ENCODE assay signal across 1 cellular context in the genomic region with DNA sequence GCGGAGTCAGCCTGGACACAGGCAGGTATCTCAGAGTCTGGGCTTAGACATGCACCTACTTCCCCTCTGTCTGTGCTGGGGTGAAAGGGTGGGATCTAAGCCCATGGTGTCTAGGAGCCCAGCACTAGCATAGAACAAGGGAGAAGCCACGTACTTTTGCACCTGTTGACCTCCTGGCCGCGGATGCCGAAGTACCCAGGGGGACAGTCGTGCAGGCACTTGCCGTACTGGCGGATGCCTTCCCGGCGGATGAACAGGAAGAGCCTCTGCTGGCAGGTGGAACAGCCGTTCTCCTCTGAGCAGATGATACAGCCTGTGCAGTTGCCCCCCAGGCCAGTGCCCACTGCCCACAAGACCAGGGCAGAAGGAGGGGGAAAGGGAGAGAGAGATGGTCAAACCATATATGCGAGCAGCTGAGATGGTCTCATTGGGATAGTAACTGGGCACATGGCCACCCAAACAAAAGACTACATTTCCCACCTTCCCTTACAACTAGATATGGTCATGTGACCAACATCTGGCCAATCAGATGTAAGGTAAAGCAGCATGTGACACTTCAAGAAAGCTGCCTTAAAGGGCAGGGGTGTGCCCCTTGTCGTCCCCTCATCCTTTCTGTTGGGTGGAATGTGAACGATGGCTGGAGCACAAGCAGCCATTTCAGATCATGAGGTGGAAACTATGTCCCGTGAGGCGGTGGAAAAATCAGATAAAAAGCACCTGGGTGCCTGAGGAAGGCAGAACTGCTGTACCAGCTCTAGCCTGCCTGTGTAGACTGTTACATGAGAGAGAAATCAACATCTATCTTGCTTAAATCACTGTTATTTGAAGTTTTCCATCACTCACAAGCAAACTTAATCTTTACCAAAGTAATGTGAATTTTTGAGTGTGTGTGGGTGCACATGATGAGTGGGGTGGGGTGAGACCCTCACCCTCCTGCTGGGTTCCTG.
TF ChIP-seq lines count a peak whose summit lies in the region.

No MANE protein-coding gene starts in this region.

TF ChIP-seq in GM23338, 12 proteins besides CTCF, POLR2A, EP300 and RAD21 (continued from another document):
- TF ChIP-seq, protein P1, sequence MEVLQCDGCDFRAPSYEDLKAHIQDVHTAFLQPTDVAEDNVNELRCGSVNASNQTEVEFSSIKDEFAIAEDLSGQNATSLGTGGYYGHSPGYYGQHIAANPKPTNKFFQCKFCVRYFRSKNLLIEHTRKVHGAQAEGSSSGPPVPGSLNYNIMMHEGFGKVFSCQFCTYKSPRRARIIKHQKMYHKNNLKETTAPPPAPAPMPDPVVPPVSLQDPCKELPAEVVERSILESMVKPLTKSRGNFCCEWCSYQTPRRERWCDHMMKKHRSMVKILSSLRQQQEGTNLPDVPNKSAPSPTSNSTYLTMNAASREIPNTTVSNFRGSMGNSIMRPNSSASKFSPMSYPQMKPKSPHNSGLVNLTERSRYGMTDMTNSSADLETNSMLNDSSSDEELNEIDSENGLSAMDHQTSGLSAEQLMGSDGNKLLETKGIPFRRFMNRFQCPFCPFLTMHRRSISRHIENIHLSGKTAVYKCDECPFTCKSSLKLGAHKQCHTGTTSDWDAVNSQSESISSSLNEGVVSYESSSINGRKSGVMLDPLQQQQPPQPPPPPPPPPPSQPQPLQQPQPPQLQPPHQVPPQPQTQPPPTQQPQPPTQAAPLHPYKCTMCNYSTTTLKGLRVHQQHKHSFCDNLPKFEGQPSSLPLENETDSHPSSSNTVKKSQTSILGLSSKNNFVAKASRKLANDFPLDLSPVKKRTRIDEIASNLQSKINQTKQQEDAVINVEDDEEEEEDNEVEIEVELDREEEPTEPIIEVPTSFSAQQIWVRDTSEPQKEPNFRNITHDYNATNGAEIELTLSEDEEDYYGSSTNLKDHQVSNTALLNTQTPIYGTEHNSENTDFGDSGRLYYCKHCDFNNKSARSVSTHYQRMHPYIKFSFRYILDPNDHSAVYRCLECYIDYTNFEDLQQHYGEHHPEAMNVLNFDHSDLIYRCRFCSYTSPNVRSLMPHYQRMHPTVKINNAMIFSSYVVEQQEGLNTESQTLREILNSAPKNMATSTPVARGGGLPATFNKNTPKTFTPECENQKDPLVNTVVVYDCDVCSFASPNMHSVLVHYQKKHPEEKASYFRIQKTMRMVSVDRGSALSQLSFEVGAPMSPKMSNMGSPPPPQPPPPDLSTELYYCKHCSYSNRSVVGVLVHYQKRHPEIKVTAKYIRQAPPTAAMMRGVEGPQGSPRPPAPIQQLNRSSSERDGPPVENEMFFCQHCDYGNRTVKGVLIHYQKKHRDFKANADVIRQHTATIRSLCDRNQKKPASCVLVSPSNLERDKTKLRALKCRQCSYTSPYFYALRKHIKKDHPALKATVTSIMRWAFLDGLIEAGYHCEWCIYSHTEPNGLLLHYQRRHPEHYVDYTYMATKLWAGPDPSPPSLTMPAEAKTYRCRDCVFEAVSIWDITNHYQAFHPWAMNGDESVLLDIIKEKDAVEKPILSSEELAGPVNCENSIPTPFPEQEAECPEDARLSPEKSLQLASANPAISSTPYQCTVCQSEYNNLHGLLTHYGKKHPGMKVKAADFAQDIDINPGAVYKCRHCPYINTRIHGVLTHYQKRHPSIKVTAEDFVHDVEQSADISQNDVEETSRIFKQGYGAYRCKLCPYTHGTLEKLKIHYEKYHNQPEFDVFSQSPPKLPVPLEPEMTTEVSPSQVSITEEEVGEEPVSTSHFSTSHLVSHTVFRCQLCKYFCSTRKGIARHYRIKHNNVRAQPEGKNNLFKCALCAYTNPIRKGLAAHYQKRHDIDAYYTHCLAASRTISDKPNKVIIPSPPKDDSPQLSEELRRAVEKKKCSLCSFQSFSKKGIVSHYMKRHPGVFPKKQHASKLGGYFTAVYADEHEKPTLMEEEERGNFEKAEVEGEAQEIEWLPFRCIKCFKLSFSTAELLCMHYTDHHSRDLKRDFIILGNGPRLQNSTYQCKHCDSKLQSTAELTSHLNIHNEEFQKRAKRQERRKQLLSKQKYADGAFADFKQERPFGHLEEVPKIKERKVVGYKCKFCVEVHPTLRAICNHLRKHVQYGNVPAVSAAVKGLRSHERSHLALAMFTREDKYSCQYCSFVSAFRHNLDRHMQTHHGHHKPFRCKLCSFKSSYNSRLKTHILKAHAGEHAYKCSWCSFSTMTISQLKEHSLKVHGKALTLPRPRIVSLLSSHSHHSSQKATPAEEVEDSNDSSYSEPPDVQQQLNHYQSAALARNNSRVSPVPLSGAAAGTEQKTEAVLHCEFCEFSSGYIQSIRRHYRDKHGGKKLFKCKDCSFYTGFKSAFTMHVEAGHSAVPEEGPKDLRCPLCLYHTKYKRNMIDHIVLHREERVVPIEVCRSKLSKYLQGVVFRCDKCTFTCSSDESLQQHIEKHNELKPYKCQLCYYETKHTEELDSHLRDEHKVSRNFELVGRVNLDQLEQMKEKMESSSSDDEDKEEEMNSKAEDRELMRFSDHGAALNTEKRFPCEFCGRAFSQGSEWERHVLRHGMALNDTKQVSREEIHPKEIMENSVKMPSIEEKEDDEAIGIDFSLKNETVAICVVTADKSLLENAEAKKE (CRISPR knock-in tag; IDR thresholded peaks at IDR 0.05) = no peak
- TF ChIP-seq, protein P2, sequence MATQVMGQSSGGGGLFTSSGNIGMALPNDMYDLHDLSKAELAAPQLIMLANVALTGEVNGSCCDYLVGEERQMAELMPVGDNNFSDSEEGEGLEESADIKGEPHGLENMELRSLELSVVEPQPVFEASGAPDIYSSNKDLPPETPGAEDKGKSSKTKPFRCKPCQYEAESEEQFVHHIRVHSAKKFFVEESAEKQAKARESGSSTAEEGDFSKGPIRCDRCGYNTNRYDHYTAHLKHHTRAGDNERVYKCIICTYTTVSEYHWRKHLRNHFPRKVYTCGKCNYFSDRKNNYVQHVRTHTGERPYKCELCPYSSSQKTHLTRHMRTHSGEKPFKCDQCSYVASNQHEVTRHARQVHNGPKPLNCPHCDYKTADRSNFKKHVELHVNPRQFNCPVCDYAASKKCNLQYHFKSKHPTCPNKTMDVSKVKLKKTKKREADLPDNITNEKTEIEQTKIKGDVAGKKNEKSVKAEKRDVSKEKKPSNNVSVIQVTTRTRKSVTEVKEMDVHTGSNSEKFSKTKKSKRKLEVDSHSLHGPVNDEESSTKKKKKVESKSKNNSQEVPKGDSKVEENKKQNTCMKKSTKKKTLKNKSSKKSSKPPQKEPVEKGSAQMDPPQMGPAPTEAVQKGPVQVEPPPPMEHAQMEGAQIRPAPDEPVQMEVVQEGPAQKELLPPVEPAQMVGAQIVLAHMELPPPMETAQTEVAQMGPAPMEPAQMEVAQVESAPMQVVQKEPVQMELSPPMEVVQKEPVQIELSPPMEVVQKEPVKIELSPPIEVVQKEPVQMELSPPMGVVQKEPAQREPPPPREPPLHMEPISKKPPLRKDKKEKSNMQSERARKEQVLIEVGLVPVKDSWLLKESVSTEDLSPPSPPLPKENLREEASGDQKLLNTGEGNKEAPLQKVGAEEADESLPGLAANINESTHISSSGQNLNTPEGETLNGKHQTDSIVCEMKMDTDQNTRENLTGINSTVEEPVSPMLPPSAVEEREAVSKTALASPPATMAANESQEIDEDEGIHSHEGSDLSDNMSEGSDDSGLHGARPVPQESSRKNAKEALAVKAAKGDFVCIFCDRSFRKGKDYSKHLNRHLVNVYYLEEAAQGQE (IDR thresholded peaks at IDR 0.05; ENCODE audit: unreplicated experiment) = no peak
- TF ChIP-seq JUNB (IDR thresholded peaks at IDR 0.05; ENCODE audit: unreplicated experiment) = no peak
- no peak for TF ChIP-seq CREB1 (CRISPR knock-in tag; IDR thresholded peaks at IDR 0.05; ENCODE audit: low read depth)
